In genomic region chr2:100756704-100757103, GRCh38 we compare ENCODE assay signal across 19 cellular contexts.
"Had no signal": no experiment of that assay in that cellular context is flagged by ENCODE, and none has a peak within 500 bp of the region (broad histone marks: within the 10 kb centered on the region; RNA-seq: fewer than 3 reads in every experiment).

No MANE protein-coding gene starts in this region.

- H3K9me3 Mint-ChIP-seq: activated CD4-positive, alpha-beta memory T cell treated with anti-CD3 and anti-CD28 coated beads, Interleukin-2, amount 10 ng/mL, durations not matched to agents 7 days and 5 days; activated T-cell treated with anti-CD3 and anti-CD28 coated beads, Interleukin-2, amount 50 U/mL, for 24 hours had no signal

- ATAC-seq: left lobe of liver; naive thymus-derived CD4-positive, alpha-beta T cell; T-helper 17 cell had no signal

- H3K4me3 Mint-ChIP-seq: activated CD4-positive, alpha-beta memory T cell treated with anti-CD3 and anti-CD28 coated beads, Interleukin-2, amount 10 ng/mL, durations not matched to agents 7 days and 5 days; activated T-cell treated with anti-CD3 and anti-CD28 coated beads, Interleukin-2, amount 50 U/mL, for 24 hours; naive thymus-derived CD4-positive, alpha-beta T cell; T-helper 17 cell had no signal

- H3K27me3 Mint-ChIP-seq: activated T-cell treated with anti-CD3 and anti-CD28 coated beads, Interleukin-2, amount 50 U/mL, for 24 hours had no signal

- H3K4me1 ChIP-seq: colonic mucosa had no signal

- H3K27ac Mint-ChIP-seq: activated CD4-positive, alpha-beta memory T cell treated with anti-CD3 and anti-CD28 coated beads, Interleukin-2, amount 10 ng/mL, durations not matched to agents 7 days and 5 days; activated T-cell treated with anti-CD3 and anti-CD28 coated beads, Interleukin-2, amount 50 U/mL, for 24 hours; naive thymus-derived CD4-positive, alpha-beta T cell; T-helper 17 cell had no signal

- DNase-seq: activated CD4-positive, alpha-beta memory T cell treated with anti-CD3 and anti-CD28 coated beads, Interleukin-2, amount 10 ng/mL, durations not matched to agents 7 days and 5 days; activated effector memory CD4-positive, alpha-beta T cell treated with Interleukin-2 at 50 U/mL for 16 hours; activated naive CD4-positive, alpha-beta T cell treated with anti-CD3 and anti-CD28 coated beads, Interleukin-2, amount 50 U/mL, for 16 hours; activated T-cell treated with anti-CD3 and anti-CD28 coated beads, Interleukin-2, amount 50 U/mL, for 24 hours; caudate nucleus; colonic mucosa; effector CD4-positive, alpha-beta T cell; mammary epithelial cell; naive thymus-derived CD4-positive, alpha-beta T cell; posterior cingulate gyrus; stimulated activated CD4-positive, alpha-beta T cell treated with anti-CD3 and anti-CD28 coated beads, Interleukin-4, amount 100 ng/mL, for 24 hours; stimulated activated naive CD4-positive, alpha-beta T cell; T-helper 17 cell; tibial artery; WERI-Rb-1 had no signal

- H3K4me3 ChIP-seq: colonic mucosa, hepatocyte, skin epidermis, tibial artery had no signal

- H3K36me3 ChIP-seq: colonic mucosa, neutrophil, tibial artery, WERI-Rb-1 had no signal

- H3K27ac ChIP-seq: neutrophil, skin epidermis, tibial artery, WERI-Rb-1 had no signal
